In genomic region chr4:158667651-158668198, GRCh38 we compare ENCODE assay signal across 1 cellular context.
TF ChIP-seq lines count a peak whose summit lies in the region.

No MANE protein-coding gene starts in this region.

TF ChIP-seq in liver, 16 proteins besides CTCF, POLR2A, EP300 and RAD21 (continued from another document):
- TF ChIP-seq REST (IDR thresholded peaks at IDR 0.05) (no peak), SP1 (IDR thresholded peaks at IDR 0.05) (no peak), HNF4G (IDR thresholded peaks at IDR 0.05) (no peak), JUND (IDR thresholded peaks at IDR 0.05) (no peak), GABPA (IDR thresholded peaks at IDR 0.05 in 1 of 2, conservative IDR thresholded peaks at IDR 0.05 in 1 of 2) (no peak), NR2F2 (IDR thresholded peaks at IDR 0.05) (no peak)
